ENCODE assay signal across 3 cellular contexts in genomic region chrX:107741318-107741813, GRCh38.
TF ChIP-seq lines count a peak whose summit lies in the region.

No MANE protein-coding gene starts in this region.

TF ChIP-seq in K562, 482 proteins besides CTCF, POLR2A, EP300 and RAD21 (continued from another document):
- TF ChIP-seq KAT7 (CRISPR knock-in tag; IDR thresholded peaks at IDR 0.05; ENCODE audit: borderline replicate concordance), result 0 out of 2 replicates have a peak, but pooled peaks have one; percentile 15
- 0 out of 2 replicates have a peak, but pooled peaks have one; percentile 7 for TF ChIP-seq MAFF (IDR thresholded peaks at IDR 0.05; ENCODE audit: low read length)
- 0 out of 4 replicates have a peak, but pooled peaks of 1 of the 2 experiments have one; percentile 2 for TF ChIP-seq ZNF639 (CRISPR knock-in tag; conservative IDR thresholded peaks at IDR 0.05 in 1 of 2, IDR thresholded peaks at IDR 0.05 in 1 of 2)
- peak; percentile 65 for TF ChIP-seq ZNF316 (IDR thresholded peaks at IDR 0.05)
- TF ChIP-seq ZKSCAN3 (CRISPR knock-in tag; IDR thresholded peaks at IDR 0.05), result 0 out of 2 replicates have a peak, but pooled peaks have one; percentile 43
- no peak for TF ChIP-seq RHOXF2B (CRISPR knock-in tag; conservative IDR thresholded peaks at IDR 0.05)
TF ChIP-seq in K562: peak in this region for 7.

TF ChIP-seq in SK-N-SH, 30 proteins besides CTCF, POLR2A, EP300 and RAD21 (continued from another document):
- no peak for TF ChIP-seq TCF12 (IDR thresholded peaks at IDR 0.05)
- no peak for TF ChIP-seq POLR2AphosphoS5 (IDR thresholded peaks at IDR 0.05; ENCODE audit: low read depth, low read length)
- no peak for TF ChIP-seq MAX (IDR thresholded peaks at IDR 0.05; ENCODE audit: low read depth)
- no peak for TF ChIP-seq FOXJ3 (CRISPR knock-in tag; IDR thresholded peaks at IDR 0.05)
- no peak for TF ChIP-seq MXI1 (IDR thresholded peaks at IDR 0.05; ENCODE audit: low read depth, low read length)
- TF ChIP-seq SMC3 (IDR thresholded peaks at IDR 0.05; ENCODE audit: low read depth, low read length), result no peak
- TF ChIP-seq JUND (IDR thresholded peaks at IDR 0.05), result no peak
- no peak for TF ChIP-seq YY1 (IDR thresholded peaks at IDR 0.05; ENCODE audit: low read depth)
- no peak for TF ChIP-seq NFIC (IDR thresholded peaks at IDR 0.05; ENCODE audit: borderline replicate concordance)

TF ChIP-seq in SK-N-SH treated with all-trans-retinoic acid at 6 μM for 48 hours, 23 proteins besides CTCF, POLR2A, EP300 and RAD21:
- no peak for TF ChIP-seq CREB5 (CRISPR knock-in tag; IDR thresholded peaks at IDR 0.05; ENCODE audit: low read depth)
- TF ChIP-seq ZC3H10 (CRISPR knock-in tag; IDR thresholded peaks at IDR 0.05), result no peak
- TF ChIP-seq OSR1 (CRISPR knock-in tag; IDR thresholded peaks at IDR 0.05), result no peak
- no peak for TF ChIP-seq TSHZ2 (CRISPR knock-in tag; IDR thresholded peaks at IDR 0.05)
- no peak for TF ChIP-seq POU6F1 (CRISPR knock-in tag; IDR thresholded peaks at IDR 0.05; ENCODE audit: borderline replicate concordance, low read depth)
- TF ChIP-seq ZNF8 (CRISPR knock-in tag; IDR thresholded peaks at IDR 0.05), result no peak
- TF ChIP-seq GLIS3 (CRISPR knock-in tag; IDR thresholded peaks at IDR 0.05), result no peak
- TF ChIP-seq PATZ1 (CRISPR knock-in tag; IDR thresholded peaks at IDR 0.05; ENCODE audit: borderline replicate concordance), result no peak
- no peak for TF ChIP-seq ARNTL (CRISPR knock-in tag; IDR thresholded peaks at IDR 0.05; ENCODE audit: borderline replicate concordance, low read depth)
- TF ChIP-seq PPARA (CRISPR knock-in tag; IDR thresholded peaks at IDR 0.05; ENCODE audit: borderline replicate concordance), result no peak
- TF ChIP-seq ZFP3 (CRISPR knock-in tag; IDR thresholded peaks at IDR 0.05), result no peak
- TF ChIP-seq ISL1 (CRISPR knock-in tag; IDR thresholded peaks at IDR 0.05), result no peak
- TF ChIP-seq ZFP30 (CRISPR knock-in tag; IDR thresholded peaks at IDR 0.05), result no peak
- no peak for TF ChIP-seq TCF4 (CRISPR knock-in tag; IDR thresholded peaks at IDR 0.05; ENCODE audit: borderline replicate concordance)
- no peak for TF ChIP-seq SNAI2 (CRISPR knock-in tag; IDR thresholded peaks at IDR 0.05)
- no peak for TF ChIP-seq ZNF565 (CRISPR knock-in tag; conservative IDR thresholded peaks at IDR 0.05; ENCODE audit: low read depth)
- no peak for TF ChIP-seq BACH2 (CRISPR knock-in tag; IDR thresholded peaks at IDR 0.05; ENCODE audit: borderline replicate concordance)
- no peak for TF ChIP-seq CSRNP3 (CRISPR knock-in tag; IDR thresholded peaks at IDR 0.05)
